8 cellular contexts compared by ENCODE assay signal in the genomic region with DNA sequence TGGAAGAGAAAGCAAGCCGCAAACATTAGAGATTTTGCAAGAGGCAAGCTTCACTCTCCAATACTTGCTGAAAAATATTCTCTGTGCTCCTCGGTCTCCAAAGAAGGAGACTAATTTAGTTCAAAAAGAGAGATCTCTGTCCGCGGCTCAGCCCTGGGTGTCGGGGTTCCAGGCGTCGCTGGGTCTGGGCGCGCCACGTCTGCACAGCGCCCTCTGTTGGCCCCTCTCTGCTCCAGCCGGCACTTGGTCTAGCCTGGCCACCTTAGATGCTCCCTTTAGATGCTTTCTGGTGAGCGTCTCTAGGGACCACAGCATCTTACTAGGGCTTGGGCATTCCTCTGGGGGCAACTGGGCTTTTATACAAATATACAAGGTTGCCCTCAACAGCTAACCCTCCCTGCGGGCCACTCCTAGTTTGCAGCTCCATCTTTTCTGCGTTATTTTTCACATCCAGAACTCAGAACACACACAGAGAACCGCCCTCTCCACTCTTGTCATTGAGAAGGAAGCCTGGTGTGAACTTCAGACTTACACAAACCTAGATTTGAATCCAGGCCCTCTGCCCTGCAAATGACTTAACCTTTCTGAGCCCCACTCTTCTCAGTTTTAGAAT.
DNase-seq lines count a peak whose midpoint lies in the region; ATAC-seq, FAIRE-seq and TF ChIP-seq lines count a peak whose summit lies in the region.

No MANE protein-coding gene starts in this region.

- H3K27ac ChIP-seq in DOHH2 (ENCODE audit: low read depth, low read length) (no peak overlapping the region), SK-N-MC (no peak overlapping the region), keratinocyte (ENCODE audit: control insufficient read depth, insufficient read depth, low read length) (no peak overlapping the region)

- no peak overlapping the region for H3K27ac Mint-ChIP-seq in activated naive CD8-positive, alpha-beta T cell treated with anti-CD3 and anti-CD28 coated beads, Interleukin-2, amount 10 ng/mL, durations not matched to agents 7 days and 5 days

- TF ChIP-seq CTCF in DOHH2 (IDR thresholded peaks at IDR 0.05; ENCODE audit: low read depth, low read length, poor library complexity, severe bottlenecking) = peak; percentile 75
- TF ChIP-seq CTCF in HFF-Myc (IDR thresholded peaks at IDR 0.05; ENCODE audit: low read depth, low read length, missing control alignments) = peak; percentile 88
- peak; percentile 68 to 90 (median 87) for TF ChIP-seq CTCF in keratinocyte (optimal IDR thresholded peaks at IDR 0.05 in 1 of 3, IDR thresholded peaks at IDR 0.05 in 1 of 3, conservative IDR thresholded peaks at IDR 0.05 in 1 of 3; ENCODE audit: extremely low read depth in 1 of 3, insufficient read depth in 2 of 3, low read length in 3 of 3)

- H3K4me2 ChIP-seq in DOHH2 (ENCODE audit: low read length) (no peak overlapping the region), keratinocyte (ENCODE audit: control insufficient read depth, extremely low read depth, insufficient read depth, low read depth, low read length) (peak overlapping the region; percentile 17)

- POLR2A ChIA-PET in activated naive CD8-positive, alpha-beta T cell treated with anti-CD3 and anti-CD28 coated beads, Interleukin-2, amount 10 ng/mL, durations not matched to agents 7 days and 5 days (lab: Charles Lee) = interaction anchor here (0.6 kb wide), 1 partner anchor 547 kb away, joined by 3 read pairs; no protein-coding TSS in a partner anchor

- no peaks in the 10 kb centered on the region for H3K9me3 Mint-ChIP-seq in activated naive CD8-positive, alpha-beta T cell treated with anti-CD3 and anti-CD28 coated beads, Interleukin-2, amount 10 ng/mL, durations not matched to agents 7 days and 5 days

- dilution Hi-C loops in keratinocyte (cut with MboI; ENCODE audit: extremely low pct_ligation_motif_present, low sequenced_read_pairs) = no loop called here

- H3F3A ChIP-seq in DOHH2 (ENCODE audit: control insufficient read depth, insufficient read depth) = no peaks in the 10 kb centered on the region

- peak; percentile 92 for ATAC-seq in activated naive CD8-positive, alpha-beta T cell treated with anti-CD3 and anti-CD28 coated beads, Interleukin-2, amount 10 ng/mL, durations not matched to agents 7 days and 5 days (ENCODE audit: low read depth)
- no peak for ATAC-seq in HG03135 (IDR thresholded peaks at IDR 0.05; ENCODE audit: unreplicated experiment)

- H2AFZ ChIP-seq in keratinocyte (ENCODE audit: control insufficient read depth, low read length) = no peak overlapping the region

- H3K9me2 ChIP-seq in DOHH2 (replicated peaks; ENCODE audit: control insufficient read depth, low read length) = no peaks in the 10 kb centered on the region

- H3K9me3 ChIP-seq in DOHH2 (ENCODE audit: control insufficient read depth, insufficient read depth, low read length) (no peaks in the 10 kb centered on the region), SK-N-MC (ENCODE audit: low read depth, low read length) (no peaks in the 10 kb centered on the region), keratinocyte (ENCODE audit: control insufficient read depth, low read depth, low read length) (no peaks in the 10 kb centered on the region)

- H3K4me3 Mint-ChIP-seq in activated naive CD8-positive, alpha-beta T cell treated with anti-CD3 and anti-CD28 coated beads, Interleukin-2, amount 10 ng/mL, durations not matched to agents 7 days and 5 days = peak overlapping the region; percentile 83

- H3K4me1 ChIP-seq in DOHH2 (ENCODE audit: control insufficient read depth, low read length) = no peaks in the 10 kb centered on the region
- H3K4me1 ChIP-seq in keratinocyte (ENCODE audit: control insufficient read depth, extremely low read depth, insufficient read depth, low read length) = peaks cover 5% of the 10 kb centered on the region

- H3K79me2 ChIP-seq in DOHH2 (ENCODE audit: control insufficient read depth, low read length) (no peaks in the 10 kb centered on the region), keratinocyte (ENCODE audit: control insufficient read depth, insufficient read depth, low read length) (no peaks in the 10 kb centered on the region)

- no peaks in the 10 kb centered on the region for H3K9me1 ChIP-seq in keratinocyte (ENCODE audit: control insufficient read depth, extremely low read depth, insufficient read depth, low read length)

- peaks cover 6% of the 10 kb centered on the region for H3K27me3 Mint-ChIP-seq in activated naive CD8-positive, alpha-beta T cell treated with anti-CD3 and anti-CD28 coated beads, Interleukin-2, amount 10 ng/mL, durations not matched to agents 7 days and 5 days

- H3K9ac ChIP-seq in SK-N-MC (ENCODE audit: insufficient read length) = no peak overlapping the region
- H3K9ac ChIP-seq in keratinocyte (ENCODE audit: control insufficient read depth, extremely low read depth, insufficient read depth, low read length) = no peak overlapping the region

- FAIRE-seq in keratinocyte (lab: Jason Lieb, UNC) = no peak

- H3K27me3 ChIP-seq in DOHH2 (ENCODE audit: control insufficient read depth, low read length) (no peaks in the 10 kb centered on the region), keratinocyte (ENCODE audit: control insufficient read depth, extremely low read depth, insufficient read depth, low read length) (peaks cover 3% of the 10 kb centered on the region)

- H3K4me3 ChIP-seq in DOHH2 (ENCODE audit: low read length) (no peak overlapping the region), HFF-Myc (replicated peaks; ENCODE audit: low read depth, low read length) (no peak overlapping the region), SK-N-MC (peak overlapping the region; percentile 39; the same call in 1 of the 2 replicates), keratinocyte (ENCODE audit: control insufficient read depth in 2 of 3, extremely low read depth in 1 of 3, insufficient read depth in 2 of 3, low read depth in 1 of 3, low read length in 3 of 3) (peak overlapping the region in 1 of 3 experiments; percentile 15)

- H3K36me3 ChIP-seq in DOHH2 (ENCODE audit: control insufficient read depth, low read length) (no peaks in the 10 kb centered on the region), SK-N-MC (ENCODE audit: insufficient read depth, low read length) (no peaks in the 10 kb centered on the region), keratinocyte (ENCODE audit: control insufficient read depth in 2 of 2, extremely low read depth in 1 of 2, insufficient read depth in 2 of 2, low read length in 2 of 2) (no peaks in the 10 kb centered on the region)

- no peak for DNase-seq in HFF-Myc (ENCODE audit: extremely low read depth, low read depth)
- DNase-seq in SK-N-MC (ENCODE audit: low read depth, low spot score) = no peak
- DNase-seq in activated naive CD8-positive, alpha-beta T cell treated with anti-CD3 and anti-CD28 coated beads, Interleukin-2, amount 10 ng/mL, durations not matched to agents 7 days and 5 days = peak; percentile 66
- DNase-seq in keratinocyte (ENCODE audit: low read depth, low spot score) = no peak
- peak; percentile 37 to 55 (median 42) for DNase-seq in stimulated activated CD4-positive, alpha-beta T cell treated with anti-CD3 and anti-CD28 coated beads, TNF-alpha, amount 100 ng/mL, for 48 hours (ENCODE audit: low read depth in 3 of 3)
- DNase-seq in NCI-H1105 treated with DMSO at 0.1 percent for 48 hours (lab: John Stamatoyannopoulos, UW) = no peak

- H3K4me1 Mint-ChIP-seq in activated naive CD8-positive, alpha-beta T cell treated with anti-CD3 and anti-CD28 coated beads, Interleukin-2, amount 10 ng/mL, durations not matched to agents 7 days and 5 days = peaks cover 2% of the 10 kb centered on the region

- H3K36me3 Mint-ChIP-seq in activated naive CD8-positive, alpha-beta T cell treated with anti-CD3 and anti-CD28 coated beads, Interleukin-2, amount 10 ng/mL, durations not matched to agents 7 days and 5 days = no peaks in the 10 kb centered on the region

- H4K20me1 ChIP-seq in DOHH2 (ENCODE audit: control insufficient read depth, insufficient read depth, low read depth, low read length) (no peaks in the 10 kb centered on the region), keratinocyte (ENCODE audit: control insufficient read depth, extremely low read depth, insufficient read depth, low read length) (no peaks in the 10 kb centered on the region)

Comparison
In these comparisons a context has a peak if more than half of its experiments do, and no peak if none do; other contexts are left out.
1. DNase-seq: peak in activated naive CD8-positive, alpha-beta T cell treated with anti-CD3 and anti-CD28 coated beads, Interleukin-2, amount 10 ng/mL, durations not matched to agents 7 days and 5 days (single experiment) and stimulated activated CD4-positive, alpha-beta T cell treated with anti-CD3 and anti-CD28 coated beads, TNF-alpha, amount 100 ng/mL, for 48 hours (3 of 3); none in HFF-Myc (single experiment), SK-N-MC (single experiment), keratinocyte (single experiment) and NCI-H1105 treated with DMSO at 0.1 percent for 48 hours (single experiment).
2. Peak in every context shown above with its lines, with median percentiles within 50 percentile points of each other: CTCF ChIP-seq.